27 cellular contexts compared by ENCODE assay signal in genomic region chr20:37706298-37706697, GRCh38.
"Had no signal": no experiment of that assay in that cellular context is flagged by ENCODE, and none has a peak within 500 bp of the region (broad histone marks: within the 10 kb centered on the region; RNA-seq: fewer than 3 reads in every experiment).

No MANE protein-coding gene starts in this region.

- H3K4me3 Mint-ChIP-seq: mesothelial cell of epicardium; naive B cell; naive thymus-derived CD8-positive, alpha-beta T cell had no signal

- H3K9me3 ChIP-seq: gastrocnemius medialis, left lung, mucosa of descending colon had no signal

- H3K36me3 ChIP-seq: esophagus squamous epithelium, gastrocnemius medialis, left lung, lower lobe of right lung had no signal

- H3K9me3 Mint-ChIP-seq: naive B cell; naive thymus-derived CD8-positive, alpha-beta T cell had no signal

- FAIRE-seq: endometrium, islet of Langerhans, keratinocyte had no signal

- H3K27ac Mint-ChIP-seq: mesothelial cell of epicardium, naive B cell had no signal

- H3K4me3 ChIP-seq: coronary artery, dorsolateral prefrontal cortex, esophagus squamous epithelium, gastrocnemius medialis, heart right ventricle, left lung, lower lobe of right lung, mucosa of descending colon had no signal

- H3K27me3 Mint-ChIP-seq: naive B cell; naive thymus-derived CD8-positive, alpha-beta T cell had no signal

- DNase-seq: dermis blood vessel endothelial cell; dorsolateral prefrontal cortex; effector CD4-positive, alpha-beta T cell; effector memory CD4-positive, alpha-beta T cell; esophagus squamous epithelium; foreskin fibroblast; foreskin melanocyte; gastrocnemius medialis; glutamatergic neuron; head of caudate nucleus; heart right ventricle; hippocampal formation; left cardiac atrium; left lung; left ventricle myocardium superior; lower lobe of right lung; mesenchymal stem cell; mucosa of descending colon; naive B cell; naive thymus-derived CD8-positive, alpha-beta T cell had no signal

- H3K27ac ChIP-seq: coronary artery, dorsolateral prefrontal cortex, epithelial cell of prostate, esophagus squamous epithelium, gastrocnemius medialis, heart right ventricle, left lung, lower lobe of right lung had no signal

- H3K27me3 ChIP-seq: dorsolateral prefrontal cortex, esophagus squamous epithelium, gastrocnemius medialis, heart right ventricle, left lung had no signal

- ATAC-seq: esophagus mucosa; gastrocnemius medialis; heart right ventricle; left cardiac atrium; left lung; left ventricle myocardium superior; lower lobe of right lung; mucosa of descending colon; naive thymus-derived CD8-positive, alpha-beta T cell had no signal
